Comparison of ENCODE assay signal across 1 cellular context in the genomic region with DNA sequence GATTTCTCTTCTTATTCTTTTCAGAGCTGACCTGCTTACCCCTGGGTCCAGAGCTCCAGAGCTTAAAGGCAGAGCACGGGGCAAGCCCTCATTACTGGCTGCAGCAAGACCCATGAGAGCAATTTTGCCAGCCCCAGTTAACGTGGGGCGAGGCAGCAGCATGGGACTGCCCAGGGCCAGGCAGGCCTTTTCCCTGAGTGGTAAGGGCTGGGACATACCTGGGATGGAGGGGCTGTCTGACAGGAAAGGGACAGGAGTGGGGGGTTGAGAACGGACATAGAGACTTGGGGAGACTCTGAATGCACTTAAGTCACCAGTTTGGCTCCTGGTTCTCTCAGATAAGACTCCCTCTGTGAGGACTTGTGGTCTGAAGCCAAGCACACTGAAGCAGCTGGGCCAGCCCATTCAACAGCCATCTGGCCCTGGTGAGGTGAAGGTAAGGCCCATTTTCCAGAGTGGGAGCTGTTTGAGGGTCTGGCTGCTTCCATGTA.
A peak's percentile ranks its signal among the peaks of the same experiment; 100 is the strongest.
TF ChIP-seq lines count a peak whose summit lies in the region.

No MANE protein-coding gene starts in this region.

TF ChIP-seq in HepG2, 621 proteins besides CTCF, POLR2A, EP300 and RAD21 (continues in another document):
- TF ChIP-seq ZNF292 (CRISPR knock-in tag; IDR thresholded peaks at IDR 0.05; ENCODE audit: borderline replicate concordance, low read depth) = no peak
- no peak for TF ChIP-seq ZNF724P (CRISPR knock-in tag; IDR thresholded peaks at IDR 0.05; ENCODE audit: borderline replicate concordance)
- TF ChIP-seq, protein P1, sequence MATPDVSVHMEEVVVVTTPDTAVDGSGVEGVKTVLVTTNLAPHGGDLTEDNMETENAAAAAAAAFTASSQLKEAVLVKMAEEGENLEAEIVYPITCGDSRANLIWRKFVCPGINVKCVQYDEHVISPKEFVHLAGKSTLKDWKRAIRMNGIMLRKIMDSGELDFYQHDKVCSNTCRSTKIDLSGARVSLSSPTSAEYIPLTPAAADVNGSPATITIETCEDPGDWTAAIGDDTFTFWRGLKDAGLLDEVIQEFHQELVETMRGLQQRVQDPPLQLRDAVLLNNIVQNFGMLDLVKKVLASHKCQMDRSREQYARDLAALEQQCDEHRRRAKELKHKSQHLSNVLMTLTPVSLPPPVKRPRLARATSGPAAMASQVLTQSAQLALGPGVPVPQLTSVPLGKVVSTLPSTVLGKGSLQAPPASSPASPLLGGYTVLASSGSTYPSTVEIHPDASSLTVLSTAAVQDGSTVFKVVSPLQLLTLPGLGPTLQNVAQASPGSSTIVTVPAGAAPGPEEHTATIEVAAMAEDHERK (CRISPR knock-in tag; IDR thresholded peaks at IDR 0.05; ENCODE audit: low read depth) = no peak
- TF ChIP-seq, protein P2, sequence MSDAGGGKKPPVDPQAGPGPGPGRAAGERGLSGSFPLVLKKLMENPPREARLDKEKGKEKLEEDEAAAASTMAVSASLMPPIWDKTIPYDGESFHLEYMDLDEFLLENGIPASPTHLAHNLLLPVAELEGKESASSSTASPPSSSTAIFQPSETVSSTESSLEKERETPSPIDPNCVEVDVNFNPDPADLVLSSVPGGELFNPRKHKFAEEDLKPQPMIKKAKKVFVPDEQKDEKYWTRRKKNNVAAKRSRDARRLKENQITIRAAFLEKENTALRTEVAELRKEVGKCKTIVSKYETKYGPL (CRISPR knock-in tag; IDR thresholded peaks at IDR 0.05) = no peak
- TF ChIP-seq NFYB (CRISPR knock-in tag; IDR thresholded peaks at IDR 0.05) = no peak
- no peak for TF ChIP-seq ZNF546 (CRISPR knock-in tag; conservative IDR thresholded peaks at IDR 0.05)
- 0 out of 2 replicates have a peak, but pooled peaks have one; percentile 61 for TF ChIP-seq ZNF891 (CRISPR knock-in tag; IDR thresholded peaks at IDR 0.05)
- TF ChIP-seq, protein P3, sequence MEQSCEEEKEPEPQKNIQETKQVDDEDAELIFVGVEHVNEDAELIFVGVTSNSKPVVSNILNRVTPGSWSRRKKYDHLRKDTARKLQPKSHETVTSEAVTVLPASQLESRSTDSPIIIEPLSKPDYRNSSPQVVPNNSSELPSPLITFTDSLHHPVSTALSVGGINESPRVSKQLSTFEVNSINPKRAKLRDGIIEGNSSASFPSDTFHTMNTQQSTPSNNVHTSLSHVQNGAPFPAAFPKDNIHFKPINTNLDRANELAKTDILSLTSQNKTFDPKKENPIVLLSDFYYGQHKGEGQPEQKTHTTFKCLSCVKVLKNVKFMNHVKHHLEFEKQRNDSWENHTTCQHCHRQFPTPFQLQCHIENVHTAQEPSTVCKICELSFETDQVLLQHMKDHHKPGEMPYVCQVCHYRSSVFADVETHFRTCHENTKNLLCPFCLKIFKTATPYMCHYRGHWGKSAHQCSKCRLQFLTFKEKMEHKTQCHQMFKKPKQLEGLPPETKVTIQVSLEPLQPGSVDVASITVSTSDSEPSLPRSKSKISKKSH (CRISPR knock-in tag; IDR thresholded peaks at IDR 0.05; ENCODE audit: borderline replicate concordance) = 0 out of 2 replicates have a peak, but pooled peaks have one; percentile 41
- no peak for TF ChIP-seq ZNF569 (CRISPR knock-in tag; IDR thresholded peaks at IDR 0.05; ENCODE audit: borderline replicate concordance)
- no peak for TF ChIP-seq CBX5 (CRISPR knock-in tag; IDR thresholded peaks at IDR 0.05; ENCODE audit: borderline replicate concordance)
- no peak for TF ChIP-seq ZSCAN9 (CRISPR knock-in tag; IDR thresholded peaks at IDR 0.05; ENCODE audit: borderline replicate concordance)
- TF ChIP-seq ZNF484 (CRISPR knock-in tag; IDR thresholded peaks at IDR 0.05; ENCODE audit: borderline replicate concordance, low read depth) = no peak
- no peak for TF ChIP-seq TBX3 (IDR thresholded peaks at IDR 0.05; ENCODE audit: borderline replicate concordance)
- TF ChIP-seq GLI4 (CRISPR knock-in tag; IDR thresholded peaks at IDR 0.05; ENCODE audit: borderline replicate concordance) = 0 out of 2 replicates have a peak, but pooled peaks have one; percentile 43
- TF ChIP-seq ZFY (CRISPR knock-in tag; IDR thresholded peaks at IDR 0.05) = no peak
- TF ChIP-seq ZFX (CRISPR knock-in tag; IDR thresholded peaks at IDR 0.05; ENCODE audit: low read depth) = no peak
- no peak for TF ChIP-seq JDP2 (CRISPR knock-in tag; IDR thresholded peaks at IDR 0.05; ENCODE audit: borderline replicate concordance)
- TF ChIP-seq ZNF816 (CRISPR knock-in tag; IDR thresholded peaks at IDR 0.05; ENCODE audit: borderline replicate concordance) = no peak
- TF ChIP-seq, protein P4, sequence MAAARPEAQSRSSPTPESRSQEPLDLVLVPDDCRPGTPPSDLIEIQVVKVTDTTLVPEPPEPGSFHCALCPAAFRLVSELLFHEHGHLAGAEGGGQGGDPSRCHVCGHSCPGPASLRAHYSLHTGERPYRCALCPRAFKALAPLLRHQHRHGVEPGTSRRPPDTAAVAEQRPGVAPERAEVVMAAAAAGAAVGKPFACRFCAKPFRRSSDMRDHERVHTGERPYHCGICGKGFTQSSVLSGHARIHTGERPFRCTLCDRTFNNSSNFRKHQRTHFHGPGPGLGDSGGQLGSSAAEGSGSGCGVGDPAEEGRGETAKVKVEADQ (CRISPR knock-in tag; IDR thresholded peaks at IDR 0.05; ENCODE audit: borderline replicate concordance) = peak; percentile 6; the same call in 1 of the 2 replicates
- TF ChIP-seq EED (CRISPR knock-in tag; IDR thresholded peaks at IDR 0.05) = no peak
- TF ChIP-seq ZSCAN31 (CRISPR knock-in tag; IDR thresholded peaks at IDR 0.05; ENCODE audit: low read depth) = 0 out of 2 replicates have a peak, but pooled peaks have one; percentile 3
- TF ChIP-seq SIX1 (CRISPR knock-in tag; IDR thresholded peaks at IDR 0.05; ENCODE audit: borderline replicate concordance) = no peak
- TF ChIP-seq ZNF883 (CRISPR knock-in tag; IDR thresholded peaks at IDR 0.05; ENCODE audit: not compliant biosample characterization) = peak; percentile 13
- TF ChIP-seq, protein P5, sequence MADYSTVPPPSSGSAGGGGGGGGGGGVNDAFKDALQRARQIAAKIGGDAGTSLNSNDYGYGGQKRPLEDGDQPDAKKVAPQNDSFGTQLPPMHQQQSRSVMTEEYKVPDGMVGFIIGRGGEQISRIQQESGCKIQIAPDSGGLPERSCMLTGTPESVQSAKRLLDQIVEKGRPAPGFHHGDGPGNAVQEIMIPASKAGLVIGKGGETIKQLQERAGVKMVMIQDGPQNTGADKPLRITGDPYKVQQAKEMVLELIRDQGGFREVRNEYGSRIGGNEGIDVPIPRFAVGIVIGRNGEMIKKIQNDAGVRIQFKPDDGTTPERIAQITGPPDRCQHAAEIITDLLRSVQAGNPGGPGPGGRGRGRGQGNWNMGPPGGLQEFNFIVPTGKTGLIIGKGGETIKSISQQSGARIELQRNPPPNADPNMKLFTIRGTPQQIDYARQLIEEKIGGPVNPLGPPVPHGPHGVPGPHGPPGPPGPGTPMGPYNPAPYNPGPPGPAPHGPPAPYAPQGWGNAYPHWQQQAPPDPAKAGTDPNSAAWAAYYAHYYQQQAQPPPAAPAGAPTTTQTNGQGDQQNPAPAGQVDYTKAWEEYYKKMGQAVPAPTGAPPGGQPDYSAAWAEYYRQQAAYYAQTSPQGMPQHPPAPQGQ (CRISPR knock-in tag; IDR thresholded peaks at IDR 0.05; ENCODE audit: borderline replicate concordance) = 0 out of 2 replicates have a peak, but pooled peaks have one; percentile 28
- no peak for TF ChIP-seq RFX1 (IDR thresholded peaks at IDR 0.05)
- TF ChIP-seq DNMT1 (CRISPR knock-in tag; IDR thresholded peaks at IDR 0.05) = no peak
- TF ChIP-seq, protein P6, sequence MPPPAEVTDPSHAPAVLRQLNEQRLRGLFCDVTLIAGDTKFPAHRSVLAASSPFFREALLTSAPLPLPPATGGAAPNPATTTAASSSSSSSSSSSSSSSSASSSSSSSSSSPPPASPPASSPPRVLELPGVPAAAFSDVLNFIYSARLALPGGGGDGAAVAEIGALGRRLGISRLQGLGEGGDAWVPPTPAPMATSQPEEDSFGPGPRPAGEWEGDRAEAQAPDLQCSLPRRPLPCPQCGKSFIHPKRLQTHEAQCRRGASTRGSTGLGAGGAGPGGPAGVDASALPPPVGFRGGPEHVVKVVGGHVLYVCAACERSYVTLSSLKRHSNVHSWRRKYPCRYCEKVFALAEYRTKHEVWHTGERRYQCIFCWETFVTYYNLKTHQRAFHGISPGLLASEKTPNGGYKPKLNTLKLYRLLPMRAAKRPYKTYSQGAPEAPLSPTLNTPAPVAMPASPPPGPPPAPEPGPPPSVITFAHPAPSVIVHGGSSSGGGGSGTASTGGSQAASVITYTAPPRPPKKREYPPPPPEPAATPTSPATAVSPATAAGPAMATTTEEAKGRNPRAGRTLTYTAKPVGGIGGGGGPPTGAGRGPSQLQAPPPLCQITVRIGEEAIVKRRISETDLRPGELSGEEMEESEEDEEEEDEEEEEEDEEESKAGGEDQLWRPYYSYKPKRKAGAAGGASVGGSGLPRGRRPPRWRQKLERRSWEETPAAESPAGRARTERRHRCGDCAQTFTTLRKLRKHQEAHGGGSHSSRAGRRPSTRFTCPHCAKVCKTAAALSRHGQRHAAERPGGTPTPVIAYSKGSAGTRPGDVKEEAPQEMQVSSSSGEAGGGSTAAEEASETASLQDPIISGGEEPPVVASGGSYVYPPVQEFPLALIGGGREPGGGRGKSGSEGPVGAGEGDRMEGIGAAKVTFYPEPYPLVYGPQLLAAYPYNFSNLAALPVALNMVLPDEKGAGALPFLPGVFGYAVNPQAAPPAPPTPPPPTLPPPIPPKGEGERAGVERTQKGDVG (CRISPR knock-in tag; IDR thresholded peaks at IDR 0.05; ENCODE audit: borderline replicate concordance) = 0 out of 2 replicates have a peak, but pooled peaks have one; percentile 49
- TF ChIP-seq, protein P7, sequence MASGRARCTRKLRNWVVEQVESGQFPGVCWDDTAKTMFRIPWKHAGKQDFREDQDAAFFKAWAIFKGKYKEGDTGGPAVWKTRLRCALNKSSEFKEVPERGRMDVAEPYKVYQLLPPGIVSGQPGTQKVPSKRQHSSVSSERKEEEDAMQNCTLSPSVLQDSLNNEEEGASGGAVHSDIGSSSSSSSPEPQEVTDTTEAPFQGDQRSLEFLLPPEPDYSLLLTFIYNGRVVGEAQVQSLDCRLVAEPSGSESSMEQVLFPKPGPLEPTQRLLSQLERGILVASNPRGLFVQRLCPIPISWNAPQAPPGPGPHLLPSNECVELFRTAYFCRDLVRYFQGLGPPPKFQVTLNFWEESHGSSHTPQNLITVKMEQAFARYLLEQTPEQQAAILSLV (CRISPR knock-in tag; IDR thresholded peaks at IDR 0.05; ENCODE audit: borderline replicate concordance) = no peak
- no peak for TF ChIP-seq MEIS1 (CRISPR knock-in tag; IDR thresholded peaks at IDR 0.05; ENCODE audit: borderline replicate concordance)
- no peak for TF ChIP-seq ZNF143 (CRISPR knock-in tag; IDR thresholded peaks at IDR 0.05)
- TF ChIP-seq ZNF274 (CRISPR knock-in tag; IDR thresholded peaks at IDR 0.05) = 0 out of 2 replicates have a peak, but pooled peaks have one; percentile 56
- 0 out of 2 replicates have a peak, but pooled peaks have one; percentile 37 for TF ChIP-seq ZNF446 (CRISPR knock-in tag; IDR thresholded peaks at IDR 0.05)
- 0 out of 2 replicates have a peak, but pooled peaks have one; percentile 23 for TF ChIP-seq ZNF383 (CRISPR knock-in tag; IDR thresholded peaks at IDR 0.05; ENCODE audit: borderline replicate concordance)
- peak; percentile 24 for TF ChIP-seq RBM22 (optimal IDR thresholded peaks at IDR 0.05; ENCODE audit: low read length)
- no peak for TF ChIP-seq ZNF335 (CRISPR knock-in tag; IDR thresholded peaks at IDR 0.05)
- TF ChIP-seq, protein P8, sequence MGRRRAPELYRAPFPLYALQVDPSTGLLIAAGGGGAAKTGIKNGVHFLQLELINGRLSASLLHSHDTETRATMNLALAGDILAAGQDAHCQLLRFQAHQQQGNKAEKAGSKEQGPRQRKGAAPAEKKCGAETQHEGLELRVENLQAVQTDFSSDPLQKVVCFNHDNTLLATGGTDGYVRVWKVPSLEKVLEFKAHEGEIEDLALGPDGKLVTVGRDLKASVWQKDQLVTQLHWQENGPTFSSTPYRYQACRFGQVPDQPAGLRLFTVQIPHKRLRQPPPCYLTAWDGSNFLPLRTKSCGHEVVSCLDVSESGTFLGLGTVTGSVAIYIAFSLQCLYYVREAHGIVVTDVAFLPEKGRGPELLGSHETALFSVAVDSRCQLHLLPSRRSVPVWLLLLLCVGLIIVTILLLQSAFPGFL (CRISPR knock-in tag; IDR thresholded peaks at IDR 0.05) = no peak
- TF ChIP-seq, protein P9, sequence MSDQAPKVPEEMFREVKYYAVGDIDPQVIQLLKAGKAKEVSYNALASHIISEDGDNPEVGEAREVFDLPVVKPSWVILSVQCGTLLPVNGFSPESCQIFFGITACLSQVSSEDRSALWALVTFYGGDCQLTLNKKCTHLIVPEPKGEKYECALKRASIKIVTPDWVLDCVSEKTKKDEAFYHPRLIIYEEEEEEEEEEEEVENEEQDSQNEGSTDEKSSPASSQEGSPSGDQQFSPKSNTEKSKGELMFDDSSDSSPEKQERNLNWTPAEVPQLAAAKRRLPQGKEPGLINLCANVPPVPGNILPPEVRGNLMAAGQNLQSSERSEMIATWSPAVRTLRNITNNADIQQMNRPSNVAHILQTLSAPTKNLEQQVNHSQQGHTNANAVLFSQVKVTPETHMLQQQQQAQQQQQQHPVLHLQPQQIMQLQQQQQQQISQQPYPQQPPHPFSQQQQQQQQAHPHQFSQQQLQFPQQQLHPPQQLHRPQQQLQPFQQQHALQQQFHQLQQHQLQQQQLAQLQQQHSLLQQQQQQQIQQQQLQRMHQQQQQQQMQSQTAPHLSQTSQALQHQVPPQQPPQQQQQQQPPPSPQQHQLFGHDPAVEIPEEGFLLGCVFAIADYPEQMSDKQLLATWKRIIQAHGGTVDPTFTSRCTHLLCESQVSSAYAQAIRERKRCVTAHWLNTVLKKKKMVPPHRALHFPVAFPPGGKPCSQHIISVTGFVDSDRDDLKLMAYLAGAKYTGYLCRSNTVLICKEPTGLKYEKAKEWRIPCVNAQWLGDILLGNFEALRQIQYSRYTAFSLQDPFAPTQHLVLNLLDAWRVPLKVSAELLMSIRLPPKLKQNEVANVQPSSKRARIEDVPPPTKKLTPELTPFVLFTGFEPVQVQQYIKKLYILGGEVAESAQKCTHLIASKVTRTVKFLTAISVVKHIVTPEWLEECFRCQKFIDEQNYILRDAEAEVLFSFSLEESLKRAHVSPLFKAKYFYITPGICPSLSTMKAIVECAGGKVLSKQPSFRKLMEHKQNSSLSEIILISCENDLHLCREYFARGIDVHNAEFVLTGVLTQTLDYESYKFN (CRISPR knock-in tag; conservative IDR thresholded peaks at IDR 0.05) = no peak
- no peak for TF ChIP-seq MAZ (IDR thresholded peaks at IDR 0.05; ENCODE audit: borderline replicate concordance, low read depth, low read length)
- TF ChIP-seq MAZ (CRISPR knock-in tag; IDR thresholded peaks at IDR 0.05; ENCODE audit: low read depth) = no peak
- TF ChIP-seq ZNF781 (CRISPR knock-in tag; IDR thresholded peaks at IDR 0.05; ENCODE audit: borderline replicate concordance, not compliant biosample characterization) = no peak
- no peak for TF ChIP-seq ZNF441 (CRISPR knock-in tag; IDR thresholded peaks at IDR 0.05; ENCODE audit: borderline replicate concordance)
- TF ChIP-seq, protein P10, sequence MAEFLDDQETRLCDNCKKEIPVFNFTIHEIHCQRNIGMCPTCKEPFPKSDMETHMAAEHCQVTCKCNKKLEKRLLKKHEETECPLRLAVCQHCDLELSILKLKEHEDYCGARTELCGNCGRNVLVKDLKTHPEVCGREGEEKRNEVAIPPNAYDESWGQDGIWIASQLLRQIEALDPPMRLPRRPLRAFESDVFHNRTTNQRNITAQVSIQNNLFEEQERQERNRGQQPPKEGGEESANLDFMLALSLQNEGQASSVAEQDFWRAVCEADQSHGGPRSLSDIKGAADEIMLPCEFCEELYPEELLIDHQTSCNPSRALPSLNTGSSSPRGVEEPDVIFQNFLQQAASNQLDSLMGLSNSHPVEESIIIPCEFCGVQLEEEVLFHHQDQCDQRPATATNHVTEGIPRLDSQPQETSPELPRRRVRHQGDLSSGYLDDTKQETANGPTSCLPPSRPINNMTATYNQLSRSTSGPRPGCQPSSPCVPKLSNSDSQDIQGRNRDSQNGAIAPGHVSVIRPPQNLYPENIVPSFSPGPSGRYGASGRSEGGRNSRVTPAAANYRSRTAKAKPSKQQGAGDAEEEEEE (CRISPR knock-in tag; IDR thresholded peaks at IDR 0.05; ENCODE audit: borderline replicate concordance) = no peak
